ENCODE assay signal across 8 cellular contexts in the genomic region with DNA sequence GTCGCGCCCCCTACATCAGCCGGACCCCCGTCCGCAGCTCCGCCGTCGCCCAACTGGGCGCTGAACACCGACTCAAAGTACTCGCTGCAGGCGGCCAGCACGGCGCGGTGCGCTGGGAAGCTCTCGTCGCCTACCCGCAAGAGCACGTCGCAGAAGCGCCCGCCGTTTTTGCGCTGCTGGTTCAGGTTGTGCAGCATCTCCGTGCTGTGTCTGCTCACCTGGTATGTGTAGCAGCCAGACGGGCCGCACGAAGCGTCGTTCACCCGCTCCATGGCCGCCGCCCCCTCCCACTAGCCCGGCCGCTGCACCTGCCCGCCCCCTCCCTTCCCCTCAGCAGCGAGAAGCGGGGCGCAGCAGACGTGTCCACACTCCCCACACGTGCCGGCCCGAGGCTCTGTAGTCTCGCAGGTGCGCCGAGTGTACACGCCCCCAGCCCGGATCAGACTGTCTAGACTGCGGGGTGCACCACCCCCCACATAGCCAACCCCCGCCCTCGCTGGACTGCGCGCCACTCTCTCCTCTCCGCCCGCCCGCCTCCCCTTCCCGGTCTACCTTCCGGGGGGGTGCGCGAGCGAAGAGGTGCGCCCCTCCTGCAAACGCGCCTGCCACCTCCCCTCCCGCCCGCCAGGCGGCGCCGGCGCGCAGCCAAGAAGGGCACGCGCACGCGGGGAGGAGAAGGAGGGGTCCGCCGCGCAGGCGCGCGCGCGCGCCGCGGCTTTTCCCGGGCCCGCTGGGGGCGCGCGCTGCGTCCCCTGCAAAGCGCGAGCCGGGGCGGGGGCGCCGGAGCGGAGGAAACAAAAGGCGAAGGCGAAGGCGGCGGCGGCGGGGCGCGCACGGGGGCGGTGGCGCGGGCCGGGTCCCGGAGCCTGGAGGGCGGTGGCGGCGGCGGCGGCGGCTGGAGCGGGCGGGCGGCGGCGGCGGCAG. TPM values are rescaled to one million over a fixed set of nuclear protein-coding genes. Genes with fewer than 3 reads are reported as not detected.
DNase-seq lines count a peak whose midpoint lies in the region; ATAC-seq, FAIRE-seq and TF ChIP-seq lines count a peak whose summit lies in the region.

No MANE protein-coding gene starts in this region.

- H3K9ac ChIP-seq in keratinocyte (ENCODE audit: control insufficient read depth, extremely low read depth, insufficient read depth, low read length) = peak overlapping the region; percentile 45

- no peaks in the 10 kb centered on the region for H3K27me3 ChIP-seq in keratinocyte (ENCODE audit: control insufficient read depth, extremely low read depth, insufficient read depth, low read length)

- H3K36me3 ChIP-seq in keratinocyte (ENCODE audit: control insufficient read depth in 2 of 2, extremely low read depth in 1 of 2, insufficient read depth in 2 of 2, low read length in 2 of 2) = peaks cover 2 to 3% of the 10 kb centered on the region in 2 experiments

- no peak overlapping the region for H2AFZ ChIP-seq in keratinocyte (ENCODE audit: control insufficient read depth, low read length)

- H3K9me3 ChIP-seq in keratinocyte (ENCODE audit: control insufficient read depth, low read depth, low read length) = no peaks in the 10 kb centered on the region

- dilution Hi-C loops in keratinocyte (cut with MboI; ENCODE audit: extremely low pct_ligation_motif_present, low sequenced_read_pairs) = no loop called here

- H3K79me2 ChIP-seq in keratinocyte (ENCODE audit: control insufficient read depth, insufficient read depth, low read length) = peaks cover 4% of the 10 kb centered on the region

- peaks cover 31% of the 10 kb centered on the region for H3K4me1 ChIP-seq in keratinocyte (ENCODE audit: control insufficient read depth, extremely low read depth, insufficient read depth, low read length)

- DNase-seq in NCI-H2196 treated with DMSO at 0.1 percent for 48 hours (lab: John Stamatoyannopoulos, UW; ENCODE audit: unreplicated experiment) = peak; percentile 67
- DNase-seq in activated CD4-positive, CD25-positive, alpha-beta regulatory T cell (lab: John Stamatoyannopoulos, UW) = peak; percentile 77 to 86 (median 84)
- peak in 54 of 61 donors; percentile 27 to 89 (median 78) for DNase-seq in caudate nucleus (lab: John Stamatoyannopoulos, UW)
- no peak for DNase-seq in keratinocyte (ENCODE audit: low read depth, low spot score)
- DNase-seq in stimulated activated CD4-positive, alpha-beta T cell treated with anti-CD3 and anti-CD28 coated beads, Interleukin-12 subunit alpha, Interleukin-12 subunit beta, amount 100 ng/mL, for 48 hours (ENCODE audit: low read depth in 2 of 3, low spot score in 1 of 3) = peak; percentile 74 to 80 (median 77)

- ATAC-seq in HG03025 (IDR thresholded peaks at IDR 0.05; ENCODE audit: low FRiP score, unreplicated experiment) (peak; percentile 41), GM18511 (IDR thresholded peaks at IDR 0.05; ENCODE audit: unreplicated experiment) (no peak)

- TF ChIP-seq POLR2A in GM15510 (IDR thresholded peaks at IDR 0.05; ENCODE audit: borderline replicate concordance, extremely low read depth, insufficient read length) = peak; percentile 66

- peak overlapping the region; percentile 51 to 61 (median 55) for H3K4me3 ChIP-seq in keratinocyte (ENCODE audit: control insufficient read depth in 2 of 3, extremely low read depth in 1 of 3, insufficient read depth in 2 of 3, low read depth in 1 of 3, low read length in 3 of 3)

- H3K27ac ChIP-seq in caudate nucleus (ENCODE audit: low read depth, low read length) = peak overlapping the region; percentile 82
- H3K27ac ChIP-seq in keratinocyte (ENCODE audit: control insufficient read depth, insufficient read depth, low read length) = no peak overlapping the region

- peaks cover 4% of the 10 kb centered on the region for H4K20me1 ChIP-seq in keratinocyte (ENCODE audit: control insufficient read depth, extremely low read depth, insufficient read depth, low read length)

- TF ChIP-seq CTCF in keratinocyte (optimal IDR thresholded peaks at IDR 0.05 in 1 of 3, IDR thresholded peaks at IDR 0.05 in 1 of 3, conservative IDR thresholded peaks at IDR 0.05 in 1 of 3; ENCODE audit: extremely low read depth in 1 of 3, insufficient read depth in 2 of 3, low read length in 3 of 3) = peak in 2 of 3 experiments; percentile 85 to 88

- FAIRE-seq in keratinocyte (lab: Jason Lieb, UNC) = no peak

- H3K9me1 ChIP-seq in keratinocyte (ENCODE audit: control insufficient read depth, extremely low read depth, insufficient read depth, low read length) = no peaks in the 10 kb centered on the region

- peak overlapping the region; percentile 70 for H3K4me2 ChIP-seq in keratinocyte (ENCODE audit: control insufficient read depth, extremely low read depth, insufficient read depth, low read depth, low read length)

RNA-seq across cellular contexts. Expression of a gene that starts 0.6 kb away (rescaled TPM):
- polyA plus RNA-seq in keratinocyte = 2.5 to 5.0 TPM (median 3.4 TPM) in 3 replicates
- 0.52 TPM for polyA plus RNA-seq in keratinocyte (2011; ENCODE audit: low read depth)
- 2.4 and 3.2 TPM in 2 replicates for polyA plus RNA-seq in keratinocyte (2011; cell fraction: cytosol; rRNA removed)
- 5.1 and 6.9 TPM in 2 replicates for polyA plus RNA-seq in keratinocyte (2011; cell fraction: nucleus; rRNA removed)
- polyA plus RNA-seq in keratinocyte (2012; ENCODE audit: low replicate concordance) = 2.0 and 6.1 TPM in 2 replicates
- 3.7 to 11.6 TPM (median 5.7 TPM) in 3 replicates for polyA minus RNA-seq in keratinocyte
- polyA minus RNA-seq in keratinocyte (2011; cell fraction: cytosol; rRNA and poly(A)+ RNA removed) = 8.8 TPM
- 3.9 and 6.4 TPM in 2 replicates for polyA minus RNA-seq in keratinocyte (2011; cell fraction: nucleus; rRNA and poly(A)+ RNA removed)

RNA-seq across cellular contexts. Expression of a gene that starts 53.3 kb away (rescaled TPM):
- 13.3 to 25.6 TPM (median 13.9 TPM) in 3 replicates for polyA plus RNA-seq in keratinocyte
- 26.2 TPM for polyA plus RNA-seq in keratinocyte (2011; ENCODE audit: low read depth)
- polyA plus RNA-seq in keratinocyte (2011; cell fraction: cytosol; rRNA removed) = 7.2 and 9.9 TPM in 2 replicates
- polyA plus RNA-seq in keratinocyte (2011; cell fraction: nucleus; rRNA removed) = 33.1 and 36.3 TPM in 2 replicates
- 11.0 and 34.9 TPM in 2 replicates for polyA plus RNA-seq in keratinocyte (2012; ENCODE audit: low replicate concordance)
- polyA minus RNA-seq in keratinocyte = 6.2 to 25.4 TPM (median 10.1 TPM) in 3 replicates
- 22.3 TPM for polyA minus RNA-seq in keratinocyte (2011; cell fraction: cytosol; rRNA and poly(A)+ RNA removed)
- polyA minus RNA-seq in keratinocyte (2011; cell fraction: nucleus; rRNA and poly(A)+ RNA removed) = 37.1 and 42.4 TPM in 2 replicates

RNA-seq across cellular contexts. Expression of a gene that starts 53.8 kb away (rescaled TPM):
- 60.6 to 87.4 TPM (median 86.9 TPM) in 3 replicates for polyA plus RNA-seq in keratinocyte
- 71.9 TPM for polyA plus RNA-seq in keratinocyte (2011; ENCODE audit: low read depth)
- 60.7 and 93.9 TPM in 2 replicates for polyA plus RNA-seq in keratinocyte (2011; cell fraction: cytosol; rRNA removed)
- polyA plus RNA-seq in keratinocyte (2011; cell fraction: nucleus; rRNA removed) = 49.8 and 54.5 TPM in 2 replicates
- 48.1 and 59.2 TPM in 2 replicates for polyA plus RNA-seq in keratinocyte (2012; ENCODE audit: low replicate concordance)
- polyA minus RNA-seq in keratinocyte = 22.6 to 94.3 TPM (median 70.4 TPM) in 3 replicates
- polyA minus RNA-seq in keratinocyte (2011; cell fraction: cytosol; rRNA and poly(A)+ RNA removed) = 47.8 TPM
- 15.4 and 28.5 TPM in 2 replicates for polyA minus RNA-seq in keratinocyte (2011; cell fraction: nucleus; rRNA and poly(A)+ RNA removed)
